12 cellular contexts compared by ENCODE assay signal in genomic region chr1:23902611-23903278, GRCh38. TPM values are rescaled to one million over a fixed set of nuclear protein-coding genes. Genes with fewer than 3 reads are reported as not detected.
DNase-seq lines count a peak whose midpoint lies in the region; ATAC-seq and TF ChIP-seq lines count a peak whose summit lies in the region.
"Had no signal": no experiment of that assay in that cellular context is flagged by ENCODE, and none has a peak within 500 bp of the region (broad histone marks: within the 10 kb centered on the region; RNA-seq: fewer than 3 reads in every experiment).

No MANE protein-coding gene starts in this region.

- in situ Hi-C loops in brain microvascular endothelial cell (cut with HindIII; ENCODE audit: low pct_ligation_motif_present, low sequenced_read_pairs) (no loop called here), gastrocnemius medialis (cut with MboI; ENCODE audit: low sequenced_read_pairs in 4 of 4) (no loop called here)

- H3K27ac ChIP-seq in brain microvascular endothelial cell (no peak overlapping the region), gastrocnemius medialis (no peak overlapping the region)

- no peaks in the 10 kb centered on the region for H3K4me1 ChIP-seq in gastrocnemius medialis

- H3K4me3 ChIP-seq in brain microvascular endothelial cell (ENCODE audit: low read depth, low read length) (peak overlapping the region; percentile 15), gastrocnemius medialis (peak overlapping the region in 3 of 4 donors; percentile 33 to 40 (median 35))

- peak; percentile 38 for DNase-seq in GM20000 (ENCODE audit: low spot score)
- DNase-seq in brain microvascular endothelial cell, result no peak
- DNase-seq in iPS-NIHi7 (ENCODE audit: extremely low spot score), result peak; percentile 28
- DNase-seq in gastrocnemius medialis, result no peak
- no peak for DNase-seq in DMS114 treated with DMSO at 0.1 percent for 48 hours (lab: John Stamatoyannopoulos, UW; ENCODE audit: unreplicated experiment)
- DNase-seq in SW 1271 (lab: John Stamatoyannopoulos, UW), result no peak
- DNase-seq in GOT3 (lab: John Stamatoyannopoulos, UW), result no peak
- DNase-seq: activated T-cell treated with anti-CD3 and anti-CD28 coated beads, Interleukin-2, amount 50 U/mL, for 1 hour; EL; NCI-H1930; stimulated activated naive CD4-positive, alpha-beta T cell had no signal

- intact Hi-C loops in gastrocnemius medialis (cut with DNase I; ENCODE audit: low total_unique reads), result no loop called here

- H3K36me3 ChIP-seq in brain microvascular endothelial cell (replicated peaks) (no peaks in the 10 kb centered on the region), gastrocnemius medialis (no peaks in the 10 kb centered on the region)

- H3K27me3 ChIP-seq in brain microvascular endothelial cell (replicated peaks), result peaks cover 29% of the 10 kb centered on the region
- peaks cover 27 to 36% (median 34%) of the 10 kb centered on the region in 3 donors for H3K27me3 ChIP-seq in gastrocnemius medialis

- H3K9me3 ChIP-seq in gastrocnemius medialis, result no peaks in the 10 kb centered on the region

- ATAC-seq in gastrocnemius medialis (no peak), GM21515 (IDR thresholded peaks at IDR 0.05; ENCODE audit: unreplicated experiment) (no peak)

- TF ChIP-seq CTCF in GM20000 (IDR thresholded peaks at IDR 0.05; ENCODE audit: extremely low read depth, missing control alignments), result no peak
- no peak for TF ChIP-seq CTCF in brain microvascular endothelial cell (IDR thresholded peaks at IDR 0.05; ENCODE audit: low read depth, low read length, missing control alignments)
- no peak for TF ChIP-seq CTCF in gastrocnemius medialis (IDR thresholded peaks at IDR 0.05 in 4 of 5, conservative IDR thresholded peaks at IDR 0.05 in 1 of 5)

- TF ChIP-seq POLR2A in gastrocnemius medialis (IDR thresholded peaks at IDR 0.05), result no peak

RNA-seq across cellular contexts. Expression of gene CNR2, which starts 10.4 kb away (rescaled TPM):
- total RNA-seq in gastrocnemius medialis, result not detected

RNA-seq across cellular contexts. Expression of gene FUCA1, which starts 34.7 kb away (rescaled TPM):
- 10 to 100 TPM in 3 of 4 donors, 1 to 10 TPM in 1; 8.1 to 15.4 (median 12.4) TPM for total RNA-seq in gastrocnemius medialis

RNA-seq across cellular contexts. Expression of gene PNRC2, which starts 56.9 kb away (rescaled TPM):
- total RNA-seq in gastrocnemius medialis, result 10 to 100 TPM; 26.5 to 54.2 (median 39.4) TPM

Comparison
In these comparisons a context has a peak if more than half of its experiments do, and no peak if none do; other contexts are left out.
1. DNase-seq: peak in GM20000 (single experiment) and iPS-NIHi7 (single experiment); none in brain microvascular endothelial cell (single experiment), gastrocnemius medialis (0 of 2), DMS114 treated with DMSO at 0.1 percent for 48 hours (single experiment), SW 1271 (0 of 2) and GOT3 (single experiment).